In genomic region chr6:37018152-37019064, GRCh38 we compare ENCODE assay signal across 8 cellular contexts. TPM values are rescaled to one million over a fixed set of nuclear protein-coding genes. Genes with fewer than 3 reads are reported as not detected.
DNase-seq lines count a peak whose midpoint lies in the region; ATAC-seq and TF ChIP-seq lines count a peak whose summit lies in the region.

No MANE protein-coding gene starts in this region.

- H3K4me3 ChIP-seq in MG63 (no peak overlapping the region), fibroblast of villous mesenchyme (ENCODE audit: low read depth, low read length) (no peak overlapping the region)

- DNase-seq in G401 (ENCODE audit: low spot score) (peak; percentile 93), HCEC 1CT (peak; percentile 86), MG63 (peak; percentile 84), RWPE1 (ENCODE audit: low spot score) (peak; percentile 78), fibroblast of villous mesenchyme (ENCODE audit: low read depth) (peak; percentile 88), nucleus accumbens (lab: John Stamatoyannopoulos, UW) (peak; percentile 52 to 95 (median 85)), substantia nigra (lab: John Stamatoyannopoulos, UW) (peak; percentile 22 to 95 (median 87))

- CTCF ChIA-PET in RWPE1 (lab: Yijun Ruan, JAX): interaction anchor here (0.5 to 4.2 kb wide), 54 partner anchors 8 to 488 kb away, joined by 3 to 70 read pairs (median 4); partner anchors contain the start of genes C6orf89, MTCH1, PIM1 and PPIL1

- no peaks in the 10 kb centered on the region for H3K27me3 Mint-ChIP-seq in activated T-helper 17 cell treated with anti-CD3 and anti-CD28 coated beads, Interleukin-2, amount 50 U/mL, for 72 hours

- H3K27me3 ChIP-seq in MG63: no peaks in the 10 kb centered on the region

- peak overlapping the region; percentile 70 for H3K27ac Mint-ChIP-seq in activated T-helper 17 cell treated with anti-CD3 and anti-CD28 coated beads, Interleukin-2, amount 50 U/mL, for 72 hours

- POLR2A ChIA-PET in RWPE1 (lab: Yijun Ruan, JAX; ENCODE audit: low non-redundant PET): no interaction called here

- H3K36me3 ChIP-seq in MG63: no peaks in the 10 kb centered on the region

- peak; percentile 90 for TF ChIP-seq CTCF in RWPE1 (conservative IDR thresholded peaks at IDR 0.05; ENCODE audit: low read depth)
- peak; percentile 96 for TF ChIP-seq CTCF in fibroblast of villous mesenchyme (IDR thresholded peaks at IDR 0.05; ENCODE audit: insufficient read depth, low read depth, low read length)

- no peaks in the 10 kb centered on the region for H3K36me3 Mint-ChIP-seq in activated T-helper 17 cell treated with anti-CD3 and anti-CD28 coated beads, Interleukin-2, amount 50 U/mL, for 72 hours (ENCODE audit: low read depth)

- H3K9me3 ChIP-seq in MG63: no peaks in the 10 kb centered on the region

- ATAC-seq in activated T-helper 17 cell treated with anti-CD3 and anti-CD28 coated beads, Interleukin-2, amount 50 U/mL, for 72 hours (replicated peaks): peak; percentile 95

- H3K9me3 Mint-ChIP-seq in activated T-helper 17 cell treated with anti-CD3 and anti-CD28 coated beads, Interleukin-2, amount 50 U/mL, for 72 hours: no peaks in the 10 kb centered on the region

- peaks cover 38% of the 10 kb centered on the region for H3K4me1 Mint-ChIP-seq in activated T-helper 17 cell treated with anti-CD3 and anti-CD28 coated beads, Interleukin-2, amount 50 U/mL, for 72 hours

- peak overlapping the region; percentile 44 for H3K4me3 Mint-ChIP-seq in activated T-helper 17 cell treated with anti-CD3 and anti-CD28 coated beads, Interleukin-2, amount 50 U/mL, for 72 hours

- H3K27ac ChIP-seq in RWPE1 (peak overlapping the region; percentile 79), substantia nigra (ENCODE audit: low read depth, low read length, poor library complexity, severe bottlenecking) (peak overlapping the region; percentile 65)

- in situ Hi-C loops in G401 (cut with HindIII; ENCODE audit: low sequenced_read_pairs): no loop called here

RNA-seq across cellular contexts. Expression of gene FGD2, which starts 13.0 kb away (rescaled TPM):
- total RNA-seq in G401 (2014; rRNA removed; shearing (Covaris generic)): 0.55 and 1.2 TPM in 2 replicates
- total RNA-seq in MG63 (2014; rRNA removed; shearing (Covaris generic); ENCODE audit: low replicate concordance): 0.33 TPM in 1 of 2 replicates, not detected in the other
- 1 to 10 TPM; 5.3 to 8.3 TPM for total RNA-seq in activated T-helper 17 cell treated with anti-CD3 and anti-CD28 coated beads, Interleukin-2, amount 50 U/mL, for 72 hours
- not detected in 2 replicates for total RNA-seq in fibroblast of villous mesenchyme

RNA-seq across cellular contexts. Expression of gene MTCH1, which starts 32.4 kb away (rescaled TPM):
- 389 and 393 TPM in 2 replicates for total RNA-seq in G401 (2014; rRNA removed; shearing (Covaris generic))
- 195 and 270 TPM in 2 replicates for total RNA-seq in MG63 (2014; rRNA removed; shearing (Covaris generic); ENCODE audit: low replicate concordance)
- 100 to 1,000 TPM in 1 of 2 donors, 10 to 100 TPM in 1; 97.9 to 133 TPM for total RNA-seq in activated T-helper 17 cell treated with anti-CD3 and anti-CD28 coated beads, Interleukin-2, amount 50 U/mL, for 72 hours
- 224 and 228 TPM in 2 replicates for total RNA-seq in fibroblast of villous mesenchyme
